In genomic region chr10:53601260-53601875, GRCh38 we compare ENCODE assay signal across 8 cellular contexts.
A peak's percentile ranks its signal among the peaks of the same experiment; 100 is the strongest.
DNase-seq lines count a peak whose midpoint lies in the region; ATAC-seq and TF ChIP-seq lines count a peak whose summit lies in the region.

No MANE protein-coding gene starts in this region.

- TF ChIP-seq CTCF in AG09319 (IDR thresholded peaks at IDR 0.05; ENCODE audit: low read depth, low read length) (peak; percentile 78), PC-3 (conservative IDR thresholded peaks at IDR 0.05; ENCODE audit: low read depth, low read length) (peak; percentile 100; the same call in 1 of the 2 replicates), psoas muscle (IDR thresholded peaks at IDR 0.05) (peak; percentile 62)

- H3K4me1 Mint-ChIP-seq in effector memory CD8-positive, alpha-beta T cell (ENCODE audit: low read depth in 2 of 2), result no peaks in the 10 kb centered on the region

- no peaks in the 10 kb centered on the region for H3F3A ChIP-seq in PC-3 (ENCODE audit: low read length, unreplicated experiment)

- peak overlapping the region; percentile 12 for H3K4me2 ChIP-seq in PC-3 (ENCODE audit: low read length)

- no peaks in the 10 kb centered on the region for H3K36me3 Mint-ChIP-seq in effector memory CD8-positive, alpha-beta T cell (ENCODE audit: insufficient read depth)

- H3K36me3 ChIP-seq in PC-3 (ENCODE audit: low read depth, low read length) (no peaks in the 10 kb centered on the region), psoas muscle (ENCODE audit: insufficient read depth in 1 of 2, low read depth in 1 of 2) (no peaks in the 10 kb centered on the region)

- CTCF ChIA-PET in PC-3 (lab: Charles Lee), result interaction anchor here (0.7 to 1.0 kb wide), 4 partner anchors 20 to 784 kb away, joined by 3 to 4 read pairs (median 3); no protein-coding TSS in a partner anchor

- no peak overlapping the region for H3K27ac Mint-ChIP-seq in effector memory CD8-positive, alpha-beta T cell

- H3K27me3 Mint-ChIP-seq in effector memory CD8-positive, alpha-beta T cell, result no peaks in the 10 kb centered on the region

- intact Hi-C loops in PC-3 (cut with micrococcal nuclease), result loop anchor here (1.0 to 10.0 kb wide), 12 partner anchors 207 to 1663 kb away; no protein-coding TSS in a partner anchor
- intact Hi-C loops in psoas muscle (cut with DNase I), result no loop called here

- no peaks in the 10 kb centered on the region for H3K79me2 ChIP-seq in PC-3 (ENCODE audit: low read length)

- no peak overlapping the region for H3K4me3 ChIP-seq in PC-3 (ENCODE audit: low read length)
- no peak overlapping the region for H3K4me3 ChIP-seq in psoas muscle

- 13 to 14% (median 13%) methylated on average over 11 of the region's 11 CpGs for WGBS in psoas muscle, 3 donors

- H3K9ac ChIP-seq in PC-3 (ENCODE audit: low read length), result no peak overlapping the region

- peaks cover 9 to 15% of the 10 kb centered on the region in 2 donors for H3K9me3 Mint-ChIP-seq in effector memory CD8-positive, alpha-beta T cell

- no peak for TF ChIP-seq POLR2A in erythroblast (IDR thresholded peaks at IDR 0.05; ENCODE audit: low read length)

- BruUV-seq in PC-3 (replicated peaks; lab: Mats Ljungman, UMichigan), result no TSS peak

- POLR2A ChIA-PET in PC-3 (lab: Charles Lee; ENCODE audit: unreplicated experiment), result no interaction called here

- H4K20me1 ChIP-seq in PC-3 (ENCODE audit: low read length), result no peaks in the 10 kb centered on the region

- ATAC-seq in GM18517 (IDR thresholded peaks at IDR 0.05; ENCODE audit: unreplicated experiment), result peak; percentile 75
- peak; percentile 75 for ATAC-seq in HG03469 (IDR thresholded peaks at IDR 0.05; ENCODE audit: unreplicated experiment)
- ATAC-seq in PC-3, result peak; percentile 55
- ATAC-seq in psoas muscle, result no peak
- ATAC-seq in effector memory CD8-positive, alpha-beta T cell (replicated peaks), result no peak

- H3K27ac ChIP-seq in PC-3 (ENCODE audit: low read length), result no peak overlapping the region
- no peak overlapping the region for H3K27ac ChIP-seq in psoas muscle

- H3K27me3 ChIP-seq in PC-3 (ENCODE audit: low read length) (no peaks in the 10 kb centered on the region), psoas muscle (ENCODE audit: insufficient read depth in 3 of 3, low read length in 2 of 3) (no peaks in the 10 kb centered on the region)

- no peak for DNase-seq in AG09319 (ENCODE audit: extremely low read depth, low read depth)
- peak; percentile 92 for DNase-seq in PC-3
- DNase-seq in erythroblast (lab: John Stamatoyannopoulos, UW), result peak; percentile 40 to 58
- no peak for DNase-seq in psoas muscle
- no peak for DNase-seq in effector memory CD8-positive, alpha-beta T cell
- DNase-seq in NK-92 treated with Interleukin-12 subunit alpha and Interleukin-12 subunit beta, amount 100 ng/mL, for 24 hours (lab: John Stamatoyannopoulos, UW), result no peak

- peak overlapping the region; percentile 13 for H2AFZ ChIP-seq in PC-3 (ENCODE audit: low read length)

- H3K9me3 ChIP-seq in PC-3 (ENCODE audit: low read length) (no peaks in the 10 kb centered on the region), psoas muscle (no peaks in the 10 kb centered on the region)

- peaks cover 20% of the 10 kb centered on the region for H3K4me1 ChIP-seq in PC-3 (ENCODE audit: insufficient read depth, low read length)
- H3K4me1 ChIP-seq in psoas muscle, result no peaks in the 10 kb centered on the region

- H3K4me3 Mint-ChIP-seq in effector memory CD8-positive, alpha-beta T cell, result no peak overlapping the region

- H3K9me2 ChIP-seq in PC-3 (replicated peaks; ENCODE audit: low read length), result no peaks in the 10 kb centered on the region

Comparison
In these comparisons a context has a peak if more than half of its experiments do, and no peak if none do; other contexts are left out.
1. DNase-seq: peak in PC-3 (single experiment) and erythroblast (2 of 2); none in AG09319 (single experiment), psoas muscle (0 of 2), effector memory CD8-positive, alpha-beta T cell (0 of 3) and NK-92 treated with Interleukin-12 subunit alpha and Interleukin-12 subunit beta, amount 100 ng/mL, for 24 hours (single experiment).
2. ATAC-seq: peak in GM18517 (single experiment), HG03469 (single experiment) and PC-3 (single experiment); none in psoas muscle (0 of 4) and effector memory CD8-positive, alpha-beta T cell (single experiment).
3. Peak in every context shown above with its lines, with median percentiles within 50 percentile points of each other: CTCF ChIP-seq.